ENCODE assay signal across 8 cellular contexts in genomic region chr14:74618078-74618952, GRCh38. TPM values are rescaled to one million over a fixed set of nuclear protein-coding genes. Genes with fewer than 3 reads are reported as not detected.
DNase-seq lines count a peak whose midpoint lies in the region; ATAC-seq and TF ChIP-seq lines count a peak whose summit lies in the region.

No MANE protein-coding gene starts in this region.

- no peaks in the 10 kb centered on the region for H4K20me1 ChIP-seq in Loucy (ENCODE audit: insufficient read depth, low read length, poor library complexity, severe bottlenecking)

- H3K36me3 Mint-ChIP-seq in CD4-positive, CD25-positive, alpha-beta regulatory T cell: no peaks in the 10 kb centered on the region
- H3K36me3 Mint-ChIP-seq in activated CD4-positive, alpha-beta memory T cell treated with anti-CD3 and anti-CD28 coated beads, Interleukin-2, amount 10 ng/mL, durations not matched to agents 7 days and 5 days (ENCODE audit: low read depth): peaks cover 2% of the 10 kb centered on the region

- peaks cover 23% of the 10 kb centered on the region for H3K4me1 ChIP-seq in CD4-positive, CD25-positive, alpha-beta regulatory T cell (ENCODE audit: control insufficient read depth, insufficient read depth, low read length, poor library complexity, severe bottlenecking)
- peaks cover 49% of the 10 kb centered on the region for H3K4me1 ChIP-seq in Loucy (ENCODE audit: insufficient read depth, low read length, poor library complexity, severe bottlenecking)
- peaks cover 33 to 48% (median 41%) of the 10 kb centered on the region in 3 donors for H3K4me1 ChIP-seq in skeletal muscle tissue (ENCODE audit: control insufficient read depth in 3 of 3, insufficient read depth in 3 of 3, low read length in 3 of 3)

- H3K27ac Mint-ChIP-seq in CD4-positive, CD25-positive, alpha-beta regulatory T cell: peak overlapping the region; percentile 83 to 97 (median 95)
- peak overlapping the region; percentile 75 for H3K27ac Mint-ChIP-seq in activated CD4-positive, alpha-beta memory T cell treated with anti-CD3 and anti-CD28 coated beads, Interleukin-2, amount 10 ng/mL, durations not matched to agents 7 days and 5 days

- no peaks in the 10 kb centered on the region for H3K9me2 ChIP-seq in Loucy (replicated peaks; ENCODE audit: low read depth, low read length)

- ATAC-seq in CD4-positive, CD25-positive, alpha-beta regulatory T cell (ENCODE audit: low read depth in 2 of 2): peak; percentile 84 to 86
- no peak for ATAC-seq in GM19351 (IDR thresholded peaks at IDR 0.05; ENCODE audit: unreplicated experiment)

- peaks cover 0 to 67% (median 49%) of the 10 kb centered on the region in 4 donors for H3K4me1 Mint-ChIP-seq in CD4-positive, CD25-positive, alpha-beta regulatory T cell
- H3K4me1 Mint-ChIP-seq in activated CD4-positive, alpha-beta memory T cell treated with anti-CD3 and anti-CD28 coated beads, Interleukin-2, amount 10 ng/mL, durations not matched to agents 7 days and 5 days: peaks cover 71% of the 10 kb centered on the region

- peak overlapping the region; percentile 80 for H3K27ac ChIP-seq in CD4-positive, CD25-positive, alpha-beta regulatory T cell (ENCODE audit: insufficient read depth, low read length, poor library complexity, severe bottlenecking)
- peak overlapping the region; percentile 86 for H3K27ac ChIP-seq in epithelial cell of prostate
- H3K27ac ChIP-seq in skeletal muscle tissue (ENCODE audit: low read depth, low read length): peak overlapping the region; percentile 75

- no peak for TF ChIP-seq CTCF in Loucy (conservative IDR thresholded peaks at IDR 0.05; ENCODE audit: low read length)

- peak overlapping the region; percentile 74 for H3K4me3 ChIP-seq in CD4-positive, CD25-positive, alpha-beta regulatory T cell (ENCODE audit: low read depth, low read length)
- H3K4me3 ChIP-seq in Loucy (ENCODE audit: low read length, poor library complexity, severe bottlenecking): peak overlapping the region; percentile 37
- no peak overlapping the region for H3K4me3 ChIP-seq in skeletal muscle tissue (ENCODE audit: low read length in 3 of 3)

- H3K9ac ChIP-seq in Loucy (ENCODE audit: low read depth, low read length, poor library complexity, severe bottlenecking) (peak overlapping the region; percentile 20), skeletal muscle tissue (ENCODE audit: low read depth in 1 of 3, low read length in 3 of 3) (no peak overlapping the region)

- peak overlapping the region; percentile 66 to 86 (median 82) for H3K4me3 Mint-ChIP-seq in CD4-positive, CD25-positive, alpha-beta regulatory T cell
- peak overlapping the region; percentile 39 for H3K4me3 Mint-ChIP-seq in activated CD4-positive, alpha-beta memory T cell treated with anti-CD3 and anti-CD28 coated beads, Interleukin-2, amount 10 ng/mL, durations not matched to agents 7 days and 5 days

- no peaks in the 10 kb centered on the region for H3F3A ChIP-seq in Loucy (ENCODE audit: low read depth)

- no peaks in the 10 kb centered on the region for H3K79me2 ChIP-seq in Loucy (ENCODE audit: insufficient read depth, low read length)

- DNase-seq in CD4-positive, CD25-positive, alpha-beta regulatory T cell: peak; percentile 31 to 86 (median 63)
- DNase-seq in activated CD4-positive, alpha-beta memory T cell treated with anti-CD3 and anti-CD28 coated beads, Interleukin-2, amount 10 ng/mL, durations not matched to agents 7 days and 5 days: peak; percentile 83
- DNase-seq in epithelial cell of prostate (ENCODE audit: low read depth, low spot score) (peak; percentile 66), kidney glomerular epithelial cell (lab: John Stamatoyannopoulos, UW) (no peak), islet precursor cell (no peak)

- peaks cover 10% of the 10 kb centered on the region for H3K27me3 Mint-ChIP-seq in CD4-positive, CD25-positive, alpha-beta regulatory T cell
- peaks cover 67% of the 10 kb centered on the region for H3K27me3 Mint-ChIP-seq in activated CD4-positive, alpha-beta memory T cell treated with anti-CD3 and anti-CD28 coated beads, Interleukin-2, amount 10 ng/mL, durations not matched to agents 7 days and 5 days

- H2AFZ ChIP-seq in Loucy (ENCODE audit: low read length): peak overlapping the region; percentile 83

- POLR2A ChIA-PET in activated CD4-positive, alpha-beta memory T cell treated with anti-CD3 and anti-CD28 coated beads, Interleukin-2, amount 10 ng/mL, durations not matched to agents 7 days and 5 days (lab: Charles Lee): interaction anchor here (0.6 to 2.5 kb wide), 19 partner anchors 10 to 221 kb away, joined by 3 to 19 read pairs (median 4); partner anchors contain the start of genes AREL1, ISCA2 and NPC2

- CTCF ChIA-PET in activated CD4-positive, alpha-beta memory T cell treated with anti-CD3 and anti-CD28 coated beads, Interleukin-2, amount 10 ng/mL, durations not matched to agents 7 days and 5 days (lab: Charles Lee): interaction anchor here (0.6 to 4.8 kb wide), 15 partner anchors 9 to 264 kb away, joined by 3 to 32 read pairs (median 3); partner anchors contain the start of genes ISCA2, NPC2 and YLPM1

- H3K9me3 Mint-ChIP-seq in CD4-positive, CD25-positive, alpha-beta regulatory T cell: peaks cover 0 to 2% (median 0%) of the 10 kb centered on the region in 7 donors
- no peaks in the 10 kb centered on the region for H3K9me3 Mint-ChIP-seq in activated CD4-positive, alpha-beta memory T cell treated with anti-CD3 and anti-CD28 coated beads, Interleukin-2, amount 10 ng/mL, durations not matched to agents 7 days and 5 days

- H3K4me2 ChIP-seq in Loucy (ENCODE audit: low read depth, low read length, poor library complexity, severe bottlenecking): peak overlapping the region; percentile 69

- H3K9me3 ChIP-seq in CD4-positive, CD25-positive, alpha-beta regulatory T cell (ENCODE audit: control insufficient read depth in 2 of 2, low read length in 2 of 2): no peaks in the 10 kb centered on the region
- H3K9me3 ChIP-seq in Loucy (ENCODE audit: insufficient read depth, low read depth, low read length): no peaks in the 10 kb centered on the region
- H3K9me3 ChIP-seq in skeletal muscle tissue (ENCODE audit: control insufficient read depth in 3 of 3, low read length in 3 of 3): no peaks in the 10 kb centered on the region

- no peaks in the 10 kb centered on the region for H3K36me3 ChIP-seq in CD4-positive, CD25-positive, alpha-beta regulatory T cell (ENCODE audit: control insufficient read depth, insufficient read depth, low read length)
- no peaks in the 10 kb centered on the region for H3K36me3 ChIP-seq in Loucy (ENCODE audit: insufficient read depth, low read length)
- H3K36me3 ChIP-seq in skeletal muscle tissue (ENCODE audit: control insufficient read depth in 3 of 3, insufficient read depth in 3 of 3, low read length in 3 of 3): no peaks in the 10 kb centered on the region

- no peaks in the 10 kb centered on the region for H3K27me3 ChIP-seq in CD4-positive, CD25-positive, alpha-beta regulatory T cell (ENCODE audit: control insufficient read depth, insufficient read depth, low read length)
- H3K27me3 ChIP-seq in Loucy (ENCODE audit: insufficient read depth, low read length, poor library complexity, severe bottlenecking) (no peaks in the 10 kb centered on the region), skeletal muscle tissue (ENCODE audit: control insufficient read depth in 3 of 3, insufficient read depth in 3 of 3, low read length in 3 of 3) (peaks cover 3 to 35% (median 15%) of the 10 kb centered on the region in 3 donors)

RNA-seq across cellular contexts. Expression of gene LTBP2, which starts 6.3 kb away (rescaled TPM):
- 0.54 TPM for total RNA-seq in CD4-positive, CD25-positive, alpha-beta regulatory T cell
- under 1 TPM; 0.02 to 0.25 (median 0.14) TPM for polyA plus RNA-seq in CD4-positive, CD25-positive, alpha-beta regulatory T cell
- under 1 TPM; 0.28 to 0.40 TPM for total RNA-seq in activated CD4-positive, alpha-beta memory T cell treated with anti-CD3 and anti-CD28 coated beads, Interleukin-2, amount 10 ng/mL, durations not matched to agents 7 days and 5 days
- total RNA-seq in skeletal muscle tissue: 12.0 TPM

Comparison
In these comparisons a context has a peak if more than half of its experiments do, and no peak if none do; other contexts are left out.
1. DNase-seq: peak in CD4-positive, CD25-positive, alpha-beta regulatory T cell (3 of 3), activated CD4-positive, alpha-beta memory T cell treated with anti-CD3 and anti-CD28 coated beads, Interleukin-2, amount 10 ng/mL, durations not matched to agents 7 days and 5 days (single experiment) and epithelial cell of prostate (single experiment); none in kidney glomerular epithelial cell (single experiment) and islet precursor cell (single experiment).
2. H3K4me3 ChIP-seq: peak in CD4-positive, CD25-positive, alpha-beta regulatory T cell (single experiment) and Loucy (single experiment); none in skeletal muscle tissue (0 of 3).
3. Peak in every context shown above with its lines, with median percentiles within 50 percentile points of each other: H3K27ac ChIP-seq.